ENCODE assay signal across 17 cellular contexts in the genomic region with DNA sequence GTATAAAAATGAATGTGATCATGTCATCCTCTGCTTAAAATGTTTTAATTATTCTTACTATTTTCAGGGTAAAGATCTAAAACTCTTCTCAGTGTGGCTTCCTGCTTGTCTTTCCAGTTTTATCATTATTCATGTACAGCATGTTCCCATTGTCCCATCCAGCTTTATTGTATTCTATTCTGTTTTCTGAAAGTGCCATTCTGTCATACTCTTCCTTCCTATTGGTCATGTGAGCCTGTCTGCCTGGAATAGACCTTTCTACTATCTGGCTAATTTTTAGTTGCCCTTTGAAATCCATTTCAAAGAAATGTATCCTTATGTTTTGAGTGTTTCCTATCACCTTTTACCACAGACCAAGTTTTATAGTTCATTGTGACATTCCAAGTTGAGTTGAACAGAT.
"Had no signal": no experiment of that assay in that cellular context is flagged by ENCODE, and none has a peak within 500 bp of the region (broad histone marks: within the 10 kb centered on the region; RNA-seq: fewer than 3 reads in every experiment).

No MANE protein-coding gene starts in this region.

- H3K27me3 Mint-ChIP-seq: activated CD4-positive, alpha-beta memory T cell treated with anti-CD3 and anti-CD28 coated beads for 36 hours; activated naive CD8-positive, alpha-beta T cell treated with anti-CD3 and anti-CD28 coated beads, Interleukin-2, amount 10 ng/mL, durations not matched to agents 7 days and 5 days; type B pancreatic cell had no signal

- H3K4me3 Mint-ChIP-seq: activated CD4-positive, alpha-beta memory T cell treated with anti-CD3 and anti-CD28 coated beads for 36 hours; activated naive CD8-positive, alpha-beta T cell treated with anti-CD3 and anti-CD28 coated beads, Interleukin-2, amount 10 ng/mL, durations not matched to agents 7 days and 5 days; endodermal cell; neural progenitor cell; type B pancreatic cell had no signal

- H3K9me3 ChIP-seq: heart left ventricle, left lung, pancreas, SJCRH30 had no signal

- ATAC-seq: esophagus mucosa, heart left ventricle, left lung, pancreas had no signal

- H3K27ac Mint-ChIP-seq: activated CD4-positive, alpha-beta memory T cell treated with anti-CD3 and anti-CD28 coated beads for 36 hours; activated naive CD8-positive, alpha-beta T cell treated with anti-CD3 and anti-CD28 coated beads, Interleukin-2, amount 10 ng/mL, durations not matched to agents 7 days and 5 days; endodermal cell; neural progenitor cell; type B pancreatic cell had no signal

- DNase-seq: activated CD4-positive, alpha-beta memory T cell treated with anti-CD3 and anti-CD28 coated beads for 36 hours; activated CD4-positive, CD25-positive, alpha-beta regulatory T cell treated with anti-CD3 and anti-CD28 coated beads, Interleukin-2, amount 50 U/mL, for 72 hours; activated naive CD8-positive, alpha-beta T cell treated with anti-CD3 and anti-CD28 coated beads, Interleukin-2, amount 10 ng/mL, durations not matched to agents 7 days and 5 days; activated T-cell treated with anti-CD3 and anti-CD28 coated beads, Interleukin-2, amount 50 U/mL, for 48 hours; aorta; endodermal cell; heart left ventricle; left lung; pancreas; SJCRH30; SW 1271; T-helper 9 cell had no signal

- H3K27ac ChIP-seq: cardiac muscle cell, left lung, neural progenitor cell, pancreas, SJCRH30 had no signal

- H3K4me1 Mint-ChIP-seq: activated naive CD8-positive, alpha-beta T cell treated with anti-CD3 and anti-CD28 coated beads, Interleukin-2, amount 10 ng/mL, durations not matched to agents 7 days and 5 days had no signal

- H3K4me3 ChIP-seq: cardiac muscle cell, heart left ventricle, left lung, neural progenitor cell, pancreas, SJCRH30, smooth muscle cell had no signal

- H3K4me1 ChIP-seq: SJCRH30 had no signal

- H3K27me3 ChIP-seq: cardiac muscle cell, heart left ventricle, left lung, neural progenitor cell, pancreas, SJCRH30 had no signal

- H3K9me3 Mint-ChIP-seq: type B pancreatic cell had no signal
